12 cellular contexts compared by ENCODE assay signal in the genomic region with DNA sequence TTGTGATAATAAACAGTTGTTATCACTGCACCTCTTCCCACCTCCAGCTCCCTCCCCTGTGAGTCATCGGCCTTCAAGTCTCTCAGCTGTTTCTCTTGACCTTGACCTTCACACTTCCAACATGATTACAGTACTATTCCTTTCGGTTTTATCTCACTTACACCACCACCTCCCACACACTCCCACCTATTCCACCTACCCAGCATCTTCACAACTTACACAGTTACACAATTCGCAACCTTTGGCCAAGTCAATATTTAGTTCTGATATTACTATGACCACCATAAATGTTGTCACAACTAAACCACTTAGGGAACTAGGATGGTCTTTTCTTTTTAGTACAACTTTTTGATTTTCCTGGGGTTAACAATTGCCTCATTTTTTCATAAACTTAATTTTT.
DNase-seq lines count a peak whose midpoint lies in the region; ATAC-seq and TF ChIP-seq lines count a peak whose summit lies in the region.
"Had no signal": no experiment of that assay in that cellular context is flagged by ENCODE, and none has a peak within 500 bp of the region (broad histone marks: within the 10 kb centered on the region; RNA-seq: fewer than 3 reads in every experiment).

No MANE protein-coding gene starts in this region.

- peaks cover 11% of the 10 kb centered on the region for H3K4me1 Mint-ChIP-seq in activated T-cell treated with anti-CD3 and anti-CD28 coated beads, Interleukin-2, amount 50 U/mL, for 24 hours (ENCODE audit: low read depth)
- peaks cover 14% of the 10 kb centered on the region for H3K4me1 Mint-ChIP-seq in stimulated activated effector memory CD8-positive, alpha-beta T cell treated with anti-CD3 and anti-CD28 coated beads, Interleukin-12 subunit alpha, Interleukin-12 subunit beta, amount 100 ng/mL, for 72 hours

- H3K23ac ChIP-seq in neuronal stem cell (ENCODE audit: low read depth, low read length, poor library complexity) = no peak overlapping the region

- H2AFZ ChIP-seq in neuronal stem cell (ENCODE audit: low read length) = no peak overlapping the region

- H3K4me3 Mint-ChIP-seq in activated T-cell treated with anti-CD3 and anti-CD28 coated beads, Interleukin-2, amount 50 U/mL, for 24 hours = no peak overlapping the region
- H3K4me3 Mint-ChIP-seq in stimulated activated effector memory CD8-positive, alpha-beta T cell treated with anti-CD3 and anti-CD28 coated beads, Interleukin-12 subunit alpha, Interleukin-12 subunit beta, amount 100 ng/mL, for 72 hours = no peak overlapping the region

- no peaks in the 10 kb centered on the region for H3K36me3 ChIP-seq in Peyer's patch
- no peaks in the 10 kb centered on the region for H3K36me3 ChIP-seq in WERI-Rb-1
- H3K36me3 ChIP-seq in neuronal stem cell (replicated peaks in 1 of 2; ENCODE audit: control insufficient read depth in 2 of 2, insufficient read depth in 2 of 2, low read length in 2 of 2) = no peaks in the 10 kb centered on the region
- H3K36me3 ChIP-seq: BLaER1 treated with 17β-estradiol and CSF1 and Interleukin-3, amounts not matched to agents 10 nM and 100 nM had no signal

- H3K27me3 Mint-ChIP-seq in activated T-cell treated with anti-CD3 and anti-CD28 coated beads, Interleukin-2, amount 50 U/mL, for 24 hours = peaks cover 53% of the 10 kb centered on the region

- no peak for TF ChIP-seq CTCF in Peyer's patch (IDR thresholded peaks at IDR 0.05)
- TF ChIP-seq CTCF in fibroblast of pulmonary artery (IDR thresholded peaks at IDR 0.05; ENCODE audit: low read length, missing control alignments) = no peak
- no peak for TF ChIP-seq CTCF in WERI-Rb-1 (IDR thresholded peaks at IDR 0.05; ENCODE audit: low read depth, low read length)

- no peak overlapping the region for H2BK12ac ChIP-seq in neuronal stem cell (ENCODE audit: low read length)

- H3K9me3 Mint-ChIP-seq in activated T-cell treated with anti-CD3 and anti-CD28 coated beads, Interleukin-2, amount 50 U/mL, for 24 hours = peaks cover 8% of the 10 kb centered on the region
- peaks cover 10% of the 10 kb centered on the region for H3K9me3 Mint-ChIP-seq in stimulated activated effector memory CD8-positive, alpha-beta T cell treated with anti-CD3 and anti-CD28 coated beads, Interleukin-12 subunit alpha, Interleukin-12 subunit beta, amount 100 ng/mL, for 72 hours

- no peak overlapping the region for H3K18ac ChIP-seq in neuronal stem cell (ENCODE audit: low read length)

- peak overlapping the region; percentile 22 for H3K27ac Mint-ChIP-seq in activated T-cell treated with anti-CD3 and anti-CD28 coated beads, Interleukin-2, amount 50 U/mL, for 24 hours
- no peak overlapping the region for H3K27ac Mint-ChIP-seq in stimulated activated effector memory CD8-positive, alpha-beta T cell treated with anti-CD3 and anti-CD28 coated beads, Interleukin-12 subunit alpha, Interleukin-12 subunit beta, amount 100 ng/mL, for 72 hours

- H4K91ac ChIP-seq in neuronal stem cell (ENCODE audit: low read depth, low read length, poor library complexity) = no peak overlapping the region

- peak; percentile 73 for ATAC-seq in stimulated activated effector memory CD8-positive, alpha-beta T cell treated with anti-CD3 and anti-CD28 coated beads, Interleukin-12 subunit alpha, Interleukin-12 subunit beta, amount 100 ng/mL, for 72 hours

- H2AK5ac ChIP-seq in neuronal stem cell (ENCODE audit: low read depth, low read length) = no peak overlapping the region

- H3K79me1 ChIP-seq in neuronal stem cell (ENCODE audit: low read depth, low read length) = no peaks in the 10 kb centered on the region

- no peak overlapping the region for H3K4ac ChIP-seq in neuronal stem cell (ENCODE audit: low read length)

- no peaks in the 10 kb centered on the region for H3K27me3 ChIP-seq in Peyer's patch
- no peaks in the 10 kb centered on the region for H3K27me3 ChIP-seq in WERI-Rb-1 (ENCODE audit: insufficient read depth, low read depth, severe bottlenecking)
- H3K27me3 ChIP-seq in neuronal stem cell (ENCODE audit: control insufficient read depth in 3 of 3, insufficient read depth in 3 of 3, low read depth in 1 of 3, low read length in 3 of 3) = peaks cover 0 to 12% (median 0%) of the 10 kb centered on the region in 3 experiments
- H3K27me3 ChIP-seq: BLaER1 treated with 17β-estradiol and CSF1 and Interleukin-3, amounts not matched to agents 10 nM and 100 nM had no signal

- H3K36me3 Mint-ChIP-seq in activated T-cell treated with anti-CD3 and anti-CD28 coated beads, Interleukin-2, amount 50 U/mL, for 24 hours (ENCODE audit: low read depth) = no peaks in the 10 kb centered on the region
- H3K36me3 Mint-ChIP-seq in stimulated activated effector memory CD8-positive, alpha-beta T cell treated with anti-CD3 and anti-CD28 coated beads, Interleukin-12 subunit alpha, Interleukin-12 subunit beta, amount 100 ng/mL, for 72 hours = no peaks in the 10 kb centered on the region

- no peak overlapping the region for H2BK5ac ChIP-seq in neuronal stem cell (ENCODE audit: low read length)

- no peak overlapping the region for H3K4me2 ChIP-seq in neuronal stem cell (ENCODE audit: insufficient read depth, low read length, poor library complexity, severe bottlenecking)
- H3K4me2 ChIP-seq: BLaER1 treated with 17β-estradiol and CSF1 and Interleukin-3, amounts not matched to agents 10 nM and 100 nM had no signal

- DNase-seq in activated T-cell treated with anti-CD3 and anti-CD28 coated beads, Interleukin-2, amount 50 U/mL, for 24 hours = no peak
- DNase-seq in activated T-cell treated with anti-CD3 and anti-CD28 coated beads for 4 hours = no peak
- peak in 1 of 3 donors; percentile 84 for DNase-seq in Peyer's patch
- peak; percentile 51 for DNase-seq in fibroblast of pulmonary artery (ENCODE audit: low read depth)
- DNase-seq in stimulated activated effector memory CD8-positive, alpha-beta T cell treated with anti-CD3 and anti-CD28 coated beads, Interleukin-12 subunit alpha, Interleukin-12 subunit beta, amount 100 ng/mL, for 72 hours (ENCODE audit: low spot score in 2 of 2) = peak in 1 of 2 donors; percentile 51
- no peak for DNase-seq in WERI-Rb-1
- DNase-seq in neuronal stem cell (ENCODE audit: low spot score) = no peak
- DNase-seq in NCI-H1930 (lab: John Stamatoyannopoulos, UW) = no peak
- DNase-seq: effector CD4-positive, alpha-beta T cell; NCI-H510A; T-helper 1 cell had no signal

- no peak overlapping the region for H4K8ac ChIP-seq in neuronal stem cell (ENCODE audit: low read depth, low read length)

- no peak overlapping the region for H2BK15ac ChIP-seq in neuronal stem cell (ENCODE audit: low read length)

- no peaks in the 10 kb centered on the region for H3K9me3 ChIP-seq in Peyer's patch
- no peaks in the 10 kb centered on the region for H3K9me3 ChIP-seq in WERI-Rb-1 (ENCODE audit: severe bottlenecking)
- no peaks in the 10 kb centered on the region for H3K9me3 ChIP-seq in neuronal stem cell (replicated peaks in 1 of 2; ENCODE audit: control insufficient read depth in 2 of 2, insufficient read depth in 1 of 2, low read depth in 1 of 2, low read length in 2 of 2)
- H3K9me3 ChIP-seq: BLaER1 treated with 17β-estradiol and CSF1 and Interleukin-3, amounts not matched to agents 10 nM and 100 nM had no signal

- no peak overlapping the region for H3K14ac ChIP-seq in neuronal stem cell (ENCODE audit: low read length)

- H3K9ac ChIP-seq in neuronal stem cell (ENCODE audit: low read depth, low read length, poor library complexity) = no peak overlapping the region
- H3K9ac ChIP-seq: BLaER1 treated with 17β-estradiol and CSF1 and Interleukin-3, amounts not matched to agents 10 nM and 100 nM had no signal

- no peak overlapping the region for H3K4me3 ChIP-seq in Peyer's patch
- H3K4me3 ChIP-seq in fibroblast of pulmonary artery (replicated peaks; ENCODE audit: low read depth, low read length) = no peak overlapping the region
- H3K4me3 ChIP-seq in WERI-Rb-1 (ENCODE audit: low read depth, low read length) = no peak overlapping the region
- H3K4me3 ChIP-seq in neuronal stem cell (ENCODE audit: low read length in 2 of 2) = no peak overlapping the region
- H3K4me3 ChIP-seq: BLaER1 treated with 17β-estradiol and CSF1 and Interleukin-3, amounts not matched to agents 10 nM and 100 nM had no signal

- no peak for TF ChIP-seq POLR2A in Peyer's patch (IDR thresholded peaks at IDR 0.05)

- 100% methylated on average over 1 of the region's 3 CpGs for WGBS in neuronal stem cell (ENCODE audit: extremely low coverage in 2 of 2, insufficient read length in 2 of 2, insufficient replicate concordance in 1 of 2), 2 donors

- no peak overlapping the region for H2BK120ac ChIP-seq in neuronal stem cell (ENCODE audit: low read depth, low read length)

- peaks cover 0 to 39% (median 4%) of the 10 kb centered on the region in 4 donors for H3K4me1 ChIP-seq in Peyer's patch
- H3K4me1 ChIP-seq in neuronal stem cell (ENCODE audit: control insufficient read depth in 2 of 2, insufficient read depth in 1 of 2, low read depth in 1 of 2, low read length in 2 of 2) = peaks cover 0 to 5% of the 10 kb centered on the region in 2 donors

- H3K27ac ChIP-seq in Peyer's patch (peak overlapping the region in 3 of 4 donors; percentile 67 to 90 (median 89)), WERI-Rb-1 (no peak overlapping the region), neuronal stem cell (replicated peaks; ENCODE audit: low read length) (no peak overlapping the region)
- H3K27ac ChIP-seq: BLaER1 treated with 17β-estradiol and CSF1 and Interleukin-3, amounts not matched to agents 10 nM and 100 nM had no signal

Comparison
In these comparisons a context has a peak if more than half of its experiments do, and no peak if none do; other contexts are left out.
1. H3K27ac ChIP-seq: peak in Peyer's patch (3 of 4); none in WERI-Rb-1 (single experiment) and neuronal stem cell (single experiment).